ENCODE assay signal across 2 cellular contexts in genomic region chr11:9759519-9760179, GRCh38.
A peak's percentile ranks its signal among the peaks of the same experiment; 100 is the strongest.
TF ChIP-seq lines count a peak whose summit lies in the region.

No MANE protein-coding gene starts in this region.

TF ChIP-seq in HEK293, 187 proteins besides CTCF, POLR2A, EP300 and RAD21 (continued from another document and continues in another):
- TF ChIP-seq MEIS1 (CRISPR knock-in tag; IDR thresholded peaks at IDR 0.05; ENCODE audit: borderline replicate concordance) (no peak), ZBTB11 (tag by site-specific recombination; conservative IDR thresholded peaks at IDR 0.05; ENCODE audit: low read depth) (no peak), ZNF529 (tag by site-specific recombination; IDR thresholded peaks at IDR 0.05; ENCODE audit: insufficient replicate concordance) (no peak), ZNF501 (tag by site-specific recombination; IDR thresholded peaks at IDR 0.05) (peak; percentile 15; the same call in 1 of the 2 replicates), ZNF394 (tag by site-specific recombination; IDR thresholded peaks at IDR 0.05; ENCODE audit: borderline replicate concordance) (peak; percentile 77), ZNF426 (tag by site-specific recombination; IDR thresholded peaks at IDR 0.05) (no peak), ZNF510 (tag by site-specific recombination; IDR thresholded peaks at IDR 0.05; ENCODE audit: insufficient replicate concordance) (no peak), ZSCAN30 (tag by site-specific recombination; IDR thresholded peaks at IDR 0.05) (no peak; the same call in 1 of the 2 replicates), FEZF1 (tag by site-specific recombination; IDR thresholded peaks at IDR 0.05) (peak; percentile 55; the same call in 1 of the 2 replicates), TCF7L2 (IDR thresholded peaks at IDR 0.05; ENCODE audit: borderline replicate concordance, low read depth, low read length) (no peak), ZNF670 (tag by site-specific recombination; IDR thresholded peaks at IDR 0.05; ENCODE audit: low read depth) (no peak), ZNF202 (tag by site-specific recombination; IDR thresholded peaks at IDR 0.05; ENCODE audit: borderline replicate concordance) (no peak), ZNF514 (tag by site-specific recombination; IDR thresholded peaks at IDR 0.05) (no peak), ZNF391 (tag by site-specific recombination; IDR thresholded peaks at IDR 0.05; ENCODE audit: borderline replicate concordance, low read depth) (peak; percentile 88; the same call in 1 of the 2 replicates), ZNF10 (tag by site-specific recombination; IDR thresholded peaks at IDR 0.05) (no peak; the same call in 1 of the 2 replicates), OVOL3 (tag by site-specific recombination; IDR thresholded peaks at IDR 0.05) (0 out of 2 replicates have a peak, but pooled peaks have one; percentile 37), ZFP41 (tag by site-specific recombination; IDR thresholded peaks at IDR 0.05; ENCODE audit: borderline replicate concordance) (no peak), ZFP3 (tag by site-specific recombination; IDR thresholded peaks at IDR 0.05; ENCODE audit: low read depth) (no peak), ZNF37A (tag by site-specific recombination; IDR thresholded peaks at IDR 0.05) (no peak), ZSCAN23 (tag by site-specific recombination; IDR thresholded peaks at IDR 0.05) (peak; percentile 91; the same call in 1 of the 2 replicates), ZIC2 (tag by site-specific recombination; IDR thresholded peaks at IDR 0.05) (peak; percentile 97), MZF1 (tag by site-specific recombination; IDR thresholded peaks at IDR 0.05; ENCODE audit: borderline replicate concordance) (no peak), KLF1 (tag by site-specific recombination; IDR thresholded peaks at IDR 0.05) (peak; percentile 35), ZNF302 (tag by site-specific recombination; IDR thresholded peaks at IDR 0.05; ENCODE audit: low read depth) (no peak), REST (tag by site-specific recombination; IDR thresholded peaks at IDR 0.05) (peak; percentile 42; the same call in 1 of the 2 replicates), ZFP37 (tag by site-specific recombination; IDR thresholded peaks at IDR 0.05) (peak; percentile 90)

TF ChIP-seq in HepG2, 621 proteins besides CTCF, POLR2A, EP300 and RAD21 (continued from another document):
- TF ChIP-seq HOMEZ (CRISPR knock-in tag; IDR thresholded peaks at IDR 0.05; ENCODE audit: low read depth) (no peak), HMGXB3 (CRISPR knock-in tag; IDR thresholded peaks at IDR 0.05; ENCODE audit: borderline replicate concordance) (peak; percentile 58; the same call in 1 of the 2 replicates), SUZ12 (IDR thresholded peaks at IDR 0.05; ENCODE audit: low read depth, low read length) (no peak), ZNF296 (CRISPR knock-in tag; conservative IDR thresholded peaks at IDR 0.05) (no peak), FOSL2 (CRISPR knock-in tag; IDR thresholded peaks at IDR 0.05) (peak; percentile 90), TFAP4 (IDR thresholded peaks at IDR 0.05; ENCODE audit: borderline replicate concordance, low read depth) (peak; percentile 54; the same call in 1 of the 2 replicates), ZNF580 (CRISPR knock-in tag; IDR thresholded peaks at IDR 0.05; ENCODE audit: borderline replicate concordance, low read depth) (0 out of 2 replicates have a peak, but pooled peaks have one; percentile 3), MYC (CRISPR knock-in tag; IDR thresholded peaks at IDR 0.05; ENCODE audit: borderline replicate concordance) (0 out of 2 replicates have a peak, but pooled peaks have one; percentile 33), ZNF10 (CRISPR knock-in tag; IDR thresholded peaks at IDR 0.05; ENCODE audit: borderline replicate concordance, low read depth) (no peak), CREB1 (IDR thresholded peaks at IDR 0.05) (0 out of 2 replicates have a peak, but pooled peaks have one; percentile 26), CREB1 (CRISPR knock-in tag; IDR thresholded peaks at IDR 0.05) (no peak), ZMAT3 (CRISPR knock-in tag; conservative IDR thresholded peaks at IDR 0.05) (0 out of 2 replicates have a peak, but pooled peaks have one; percentile 35), ZKSCAN8 (CRISPR knock-in tag; IDR thresholded peaks at IDR 0.05; ENCODE audit: borderline replicate concordance) (no peak), PAXIP1 (CRISPR knock-in tag; conservative IDR thresholded peaks at IDR 0.05) (no peak), MAX (IDR thresholded peaks at IDR 0.05) (peak; percentile 26; the same call in 1 of the 2 replicates)
TF ChIP-seq in HepG2: peak in this region for 16.
